ENCODE assay signal across 15 cellular contexts in genomic region chr6:112773217-112773616, GRCh38.
DNase-seq lines count a peak whose midpoint lies in the region; ATAC-seq and TF ChIP-seq lines count a peak whose summit lies in the region.
"Had no signal": no experiment of that assay in that cellular context is flagged by ENCODE, and none has a peak within 500 bp of the region (broad histone marks: within the 10 kb centered on the region; RNA-seq: fewer than 3 reads in every experiment).

No MANE protein-coding gene starts in this region.

- H2BK15ac ChIP-seq in IMR-90 (ENCODE audit: low read depth, low read length), result no peak overlapping the region

- H2AK9ac ChIP-seq in IMR-90 (replicated peaks; ENCODE audit: low read depth, low read length, poor library complexity), result no peak overlapping the region

- H4K8ac ChIP-seq in IMR-90 (ENCODE audit: low read depth in 2 of 2, low read length in 2 of 2), result peak overlapping the region; percentile 62 to 68; a peak in 1 of 4 replicates

- POLR2A ChIA-PET in IMR-90 (lab: Charles Lee; ENCODE audit: unreplicated experiment), result no interaction called here

- H3K36me3 ChIP-seq in IMR-90 (ENCODE audit: control insufficient read depth, insufficient read depth, low read length), result no peaks in the 10 kb centered on the region
- H3K36me3 ChIP-seq in smooth muscle cell (ENCODE audit: low read depth), result no peaks in the 10 kb centered on the region
- H3K36me3 ChIP-seq: BLaER1 treated with 17β-estradiol and CSF1 and Interleukin-3, amounts not matched to agents 10 nM and 100 nM had no signal

- H2AK5ac ChIP-seq in IMR-90 (ENCODE audit: low read depth, low read length), result no peak overlapping the region

- H2BK5ac ChIP-seq in IMR-90 (ENCODE audit: low read depth, low read length, poor library complexity, severe bottlenecking), result peak overlapping the region; percentile 82

- ATAC-seq in IMR-90 (ENCODE audit: low read depth), result peak; percentile 61
- ATAC-seq in GM19463 (IDR thresholded peaks at IDR 0.05; ENCODE audit: unreplicated experiment), result no peak

- H3K18ac ChIP-seq in IMR-90 (ENCODE audit: low read depth, low read length), result peak overlapping the region; percentile 67; the same call in 1 of the 2 replicates

- H3K4me1 ChIP-seq in IMR-90 (ENCODE audit: control insufficient read depth, insufficient read depth, low read length) (peaks cover 2% of the 10 kb centered on the region), smooth muscle cell (ENCODE audit: low read depth) (no peaks in the 10 kb centered on the region)
- H3K4me1 ChIP-seq: BLaER1 treated with 17β-estradiol and CSF1 and Interleukin-3, amounts not matched to agents 10 nM and 100 nM had no signal

- H3K4me2 ChIP-seq in IMR-90 (ENCODE audit: low read depth, low read length) (peak overlapping the region; percentile 30; the same call in 1 of the 2 replicates), smooth muscle cell (peak overlapping the region; percentile 66)
- H3K4me2 ChIP-seq: BLaER1 treated with 17β-estradiol and CSF1 and Interleukin-3, amounts not matched to agents 10 nM and 100 nM had no signal

- H3K79me1 ChIP-seq in IMR-90 (ENCODE audit: low read depth in 1 of 2, low read length in 2 of 2), result no peaks in the 10 kb centered on the region

- no peak overlapping the region for H2AFZ ChIP-seq in IMR-90 (replicated peaks; ENCODE audit: low read length, poor library complexity)
- H2AFZ ChIP-seq in smooth muscle cell (ENCODE audit: low read depth), result peak overlapping the region; percentile 24

- H4K20me1 ChIP-seq in IMR-90 (ENCODE audit: insufficient read depth, low read length) (no peaks in the 10 kb centered on the region), smooth muscle cell (ENCODE audit: low read depth) (no peaks in the 10 kb centered on the region)
- H4K20me1 ChIP-seq: BLaER1 treated with 17β-estradiol and CSF1 and Interleukin-3, amounts not matched to agents 10 nM and 100 nM had no signal

- no peak overlapping the region for H3K56ac ChIP-seq in IMR-90 (ENCODE audit: extremely low read depth, insufficient read depth, low read length)

- no TSS peak for BruUV-seq in IMR-90 (replicated peaks; lab: Mats Ljungman, UMichigan)

- CTCF ChIA-PET in IMR-90 (lab: Yijun Ruan, JAX), result no interaction called here

- no peak overlapping the region for H4K91ac ChIP-seq in IMR-90 (ENCODE audit: insufficient read depth, low read depth, low read length)

- H3K9me1 ChIP-seq in IMR-90 (ENCODE audit: insufficient read depth, low read length), result no peaks in the 10 kb centered on the region

- H3K23ac ChIP-seq in IMR-90 (ENCODE audit: low read depth, low read length), result no peak overlapping the region; the same call in 1 of the 2 replicates

- H3K79me2 ChIP-seq in smooth muscle cell (ENCODE audit: low read depth), result no peaks in the 10 kb centered on the region

- TF ChIP-seq RAD21 in IMR-90 (IDR thresholded peaks at IDR 0.05; ENCODE audit: low read length), result no peak

- H3F3A ChIP-seq in smooth muscle cell (ENCODE audit: low read depth), result no peaks in the 10 kb centered on the region

- H2BK20ac ChIP-seq in IMR-90 (ENCODE audit: low read depth, low read length), result no peak overlapping the region

- H2BK120ac ChIP-seq in IMR-90 (ENCODE audit: low read depth, low read length), result no peak overlapping the region

- H3K27ac ChIP-seq in IMR-90 (ENCODE audit: insufficient read depth, low read length) (no peak overlapping the region), smooth muscle cell (ENCODE audit: low read depth) (no peak overlapping the region)
- H3K27ac ChIP-seq: BLaER1 treated with 17β-estradiol and CSF1 and Interleukin-3, amounts not matched to agents 10 nM and 100 nM; RWPE1 had no signal

- in situ Hi-C loops in IMR-90 (cut with MboI; ENCODE audit: low sequenced_read_pairs), result loop anchor here (10.0 kb wide), 2 partner anchors 1102 to 1132 kb away; no protein-coding TSS in a partner anchor

- H3K27me3 ChIP-seq in IMR-90 (ENCODE audit: control insufficient read depth, insufficient read depth, low read length), result no peaks in the 10 kb centered on the region
- H3K27me3 ChIP-seq in smooth muscle cell (ENCODE audit: low read depth), result no peaks in the 10 kb centered on the region
- H3K27me3 ChIP-seq: BLaER1 treated with 17β-estradiol and CSF1 and Interleukin-3, amounts not matched to agents 10 nM and 100 nM had no signal

- H3K4me3 ChIP-seq in IMR-90 (ENCODE audit: insufficient read depth, low read depth, low read length) (no peak overlapping the region), smooth muscle cell (no peak overlapping the region)
- H3K4me3 ChIP-seq: BLaER1 treated with 17β-estradiol and CSF1 and Interleukin-3, amounts not matched to agents 10 nM and 100 nM had no signal

- no peak overlapping the region for H3K14ac ChIP-seq in IMR-90 (replicated peaks; ENCODE audit: low read depth, low read length)

- no CpG with 5 or more reads among the region's 1 CpG for WGBS in IMR-90 (ENCODE audit: extremely low coverage in 2 of 2, insufficient read length in 1 of 2), 2 experiments
- 0% methylated on average over 1 of the region's 1 CpG for WGBS in smooth muscle cell (ENCODE audit: low lambda C conversion rate)

- intact Hi-C loops in IMR-90 (cut with micrococcal nuclease), result no loop called here

- dilution Hi-C loops in IMR-90 (cut with HindIII; ENCODE audit: low sequenced_read_pairs, unreplicated experiment), result no loop called here

- H3K4ac ChIP-seq in IMR-90 (ENCODE audit: low read depth, low read length), result no peak overlapping the region

- no peak for TF ChIP-seq POLR2A in IMR-90 (IDR thresholded peaks at IDR 0.05; ENCODE audit: low read depth, low read length)

- TF ChIP-seq CTCF in IMR-90 (conservative IDR thresholded peaks at IDR 0.05; ENCODE audit: low read depth, low read length) (no peak), smooth muscle cell (IDR thresholded peaks at IDR 0.05; ENCODE audit: borderline replicate concordance, insufficient read depth, poor library complexity, severe bottlenecking) (no peak)

- no peaks in the 10 kb centered on the region for H3K9me3 ChIP-seq in IMR-90 (ENCODE audit: control insufficient read depth, insufficient read depth, low read length)
- H3K9me3 ChIP-seq in smooth muscle cell (replicated peaks; ENCODE audit: low read depth), result no peaks in the 10 kb centered on the region

- no peak overlapping the region for H3K9ac ChIP-seq in IMR-90 (ENCODE audit: low read depth, low read length)
- H3K9ac ChIP-seq in smooth muscle cell (ENCODE audit: low read depth), result no peak overlapping the region
- H3K9ac ChIP-seq: BLaER1 treated with 17β-estradiol and CSF1 and Interleukin-3, amounts not matched to agents 10 nM and 100 nM had no signal

- no peak overlapping the region for H4K5ac ChIP-seq in IMR-90 (ENCODE audit: low read depth, low read length)

- DNase-seq in ELR (ENCODE audit: low read depth) (peak; percentile 20), IMR-90 (peak; percentile 33), fibroblast of peridontal ligament (ENCODE audit: extremely low read depth) (peak; percentile 20), smooth muscle cell (lab: John Stamatoyannopoulos, UW; ENCODE audit: unreplicated experiment) (no peak), NCI-H2081 treated with DMSO at 0.1 percent for 48 hours (lab: John Stamatoyannopoulos, UW) (no peak), ecto neural progenitor cell (ENCODE audit: low spot score) (no peak)
- no peak for DNase-seq in activated naive CD4-positive, alpha-beta T cell treated with Interleukin-2 at 50 U/mL for 16 hours
- DNase-seq: GOT3, NCI-H1105, NCI-H1694 treated with DMSO at 0.1 percent for 48 hours, NCI-H2171 treated with DMSO at 0.1 percent for 48 hours, NCI-H774 had no signal

TF ChIP-seq in IMR-90, 13 proteins besides CTCF, POLR2A, EP300 and RAD21:
- no peak for TF ChIP-seq NFE2L2 (IDR thresholded peaks at IDR 0.05; ENCODE audit: low read depth, low read length)
- no peak for TF ChIP-seq BHLHE40 (IDR thresholded peaks at IDR 0.05; ENCODE audit: low read depth, low read length)
- TF ChIP-seq FOS (IDR thresholded peaks at IDR 0.05; ENCODE audit: low read depth, low read length), result no peak
- no peak for TF ChIP-seq MAZ (IDR thresholded peaks at IDR 0.05; ENCODE audit: borderline replicate concordance, low read depth, low read length)
- no peak for TF ChIP-seq CEBPB (IDR thresholded peaks at IDR 0.05; ENCODE audit: low read depth, low read length)
- no peak for TF ChIP-seq MAFK (IDR thresholded peaks at IDR 0.05; ENCODE audit: low read depth, low read length)
- no peak for TF ChIP-seq MXI1 (IDR thresholded peaks at IDR 0.05; ENCODE audit: borderline replicate concordance, low read depth, low read length)
- TF ChIP-seq, protein P1, sequence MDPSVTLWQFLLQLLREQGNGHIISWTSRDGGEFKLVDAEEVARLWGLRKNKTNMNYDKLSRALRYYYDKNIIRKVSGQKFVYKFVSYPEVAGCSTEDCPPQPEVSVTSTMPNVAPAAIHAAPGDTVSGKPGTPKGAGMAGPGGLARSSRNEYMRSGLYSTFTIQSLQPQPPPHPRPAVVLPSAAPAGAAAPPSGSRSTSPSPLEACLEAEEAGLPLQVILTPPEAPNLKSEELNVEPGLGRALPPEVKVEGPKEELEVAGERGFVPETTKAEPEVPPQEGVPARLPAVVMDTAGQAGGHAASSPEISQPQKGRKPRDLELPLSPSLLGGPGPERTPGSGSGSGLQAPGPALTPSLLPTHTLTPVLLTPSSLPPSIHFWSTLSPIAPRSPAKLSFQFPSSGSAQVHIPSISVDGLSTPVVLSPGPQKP (IDR thresholded peaks at IDR 0.05; ENCODE audit: borderline replicate concordance, low read depth, low read length), result no peak
- TF ChIP-seq CHD1 (IDR thresholded peaks at IDR 0.05; ENCODE audit: low read depth, low read length), result no peak
- TF ChIP-seq, protein P2, sequence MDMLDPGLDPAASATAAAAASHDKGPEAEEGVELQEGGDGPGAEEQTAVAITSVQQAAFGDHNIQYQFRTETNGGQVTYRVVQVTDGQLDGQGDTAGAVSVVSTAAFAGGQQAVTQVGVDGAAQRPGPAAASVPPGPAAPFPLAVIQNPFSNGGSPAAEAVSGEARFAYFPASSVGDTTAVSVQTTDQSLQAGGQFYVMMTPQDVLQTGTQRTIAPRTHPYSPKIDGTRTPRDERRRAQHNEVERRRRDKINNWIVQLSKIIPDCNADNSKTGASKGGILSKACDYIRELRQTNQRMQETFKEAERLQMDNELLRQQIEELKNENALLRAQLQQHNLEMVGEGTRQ (IDR thresholded peaks at IDR 0.05; ENCODE audit: low read depth, low read length), result no peak
- no peak for TF ChIP-seq SMC3 (IDR thresholded peaks at IDR 0.05; ENCODE audit: low read depth, low read length)
TF ChIP-seq in IMR-90: peak in this region for 0.

Comparison
In these comparisons a context has a peak if more than half of its experiments do, and no peak if none do; other contexts are left out.
1. DNase-seq: peak in ELR (single experiment), IMR-90 (single experiment) and fibroblast of peridontal ligament (single experiment); none in smooth muscle cell (single experiment), activated naive CD4-positive, alpha-beta T cell treated with Interleukin-2 at 50 U/mL for 16 hours (single experiment), NCI-H2081 treated with DMSO at 0.1 percent for 48 hours (single experiment) and ecto neural progenitor cell (single experiment).